In genomic region chr6:122726649-122727048, GRCh38 we compare ENCODE assay signal across 1 cellular context.
TF ChIP-seq lines count a peak whose summit lies in the region.

No MANE protein-coding gene starts in this region.

TF ChIP-seq in H1, 55 proteins besides CTCF, POLR2A, EP300 and RAD21:
- no peak for TF ChIP-seq EGR1 (IDR thresholded peaks at IDR 0.05; ENCODE audit: borderline replicate concordance, low read depth, low read length)
- TF ChIP-seq FOSL1 (IDR thresholded peaks at IDR 0.05; ENCODE audit: insufficient read depth, low read depth, low read length): no peak
- TF ChIP-seq SRF (IDR thresholded peaks at IDR 0.05; ENCODE audit: low read depth, low read length): no peak
- no peak for TF ChIP-seq RFX5 (IDR thresholded peaks at IDR 0.05; ENCODE audit: borderline replicate concordance, low read depth, low read length)
- TF ChIP-seq NANOG (IDR thresholded peaks at IDR 0.05; ENCODE audit: insufficient read depth, low read depth, low read length, poor library complexity, severe bottlenecking): no peak
- TF ChIP-seq ZNF274 (IDR thresholded peaks at IDR 0.05; ENCODE audit: borderline replicate concordance, extremely low read depth, low read length): no peak
- no peak for TF ChIP-seq HDAC6 (IDR thresholded peaks at IDR 0.05; ENCODE audit: low read depth, low read length)
- no peak for TF ChIP-seq SIX5 (IDR thresholded peaks at IDR 0.05; ENCODE audit: low read depth, low read length)
- no peak for TF ChIP-seq RXRA (IDR thresholded peaks at IDR 0.05; ENCODE audit: insufficient read depth, low read depth, low read length)
